Comparison of ENCODE assay signal across 7 cellular contexts in the genomic region with DNA sequence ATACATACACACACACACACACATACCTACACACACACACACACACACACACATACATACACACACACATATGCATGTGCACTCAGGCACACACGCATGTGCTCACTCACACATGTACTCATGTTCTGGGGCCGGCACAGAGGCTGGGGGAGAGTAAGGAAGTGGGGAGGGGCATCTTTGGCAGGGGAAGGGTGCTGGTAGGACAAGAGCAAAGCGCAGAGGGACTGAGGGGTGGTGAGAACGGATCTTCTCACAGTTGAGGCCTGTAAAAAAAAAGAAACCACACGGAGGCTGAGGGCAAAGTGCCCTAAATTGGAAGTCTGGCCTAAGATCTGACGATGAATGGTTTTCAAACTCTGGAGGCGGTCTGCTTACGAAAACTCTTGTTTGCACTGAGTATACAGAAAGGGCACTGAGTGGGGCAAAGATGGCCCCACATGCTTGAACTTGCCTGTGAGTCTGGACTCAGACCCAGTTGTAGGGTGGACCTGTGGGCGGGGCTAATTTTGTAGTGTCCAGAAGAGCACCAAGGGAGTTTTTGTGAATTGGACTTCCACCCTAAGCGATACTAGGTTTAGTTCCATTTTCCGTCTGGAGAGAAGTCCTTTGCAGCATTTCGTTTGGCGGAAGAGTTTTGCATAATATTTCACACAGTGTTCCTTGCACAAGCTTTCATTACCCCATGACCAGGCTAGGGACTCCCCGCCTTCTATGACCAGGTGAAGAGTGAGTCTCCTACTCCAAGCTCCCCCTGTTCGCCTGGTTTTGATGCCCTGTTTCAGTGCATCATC.
DNase-seq lines count a peak whose midpoint lies in the region; ATAC-seq, FAIRE-seq and TF ChIP-seq lines count a peak whose summit lies in the region.

No MANE protein-coding gene starts in this region.

- H3K9me3 ChIP-seq in GM12878 (replicated peaks; ENCODE audit: control insufficient read depth, insufficient read depth, low read length) = no peaks in the 10 kb centered on the region; the same call in 2 of the 3 replicates
- H3K9me3 ChIP-seq in H9 (ENCODE audit: control insufficient read depth, low read depth, low read length) = no peaks in the 10 kb centered on the region

- DNase-seq in GM12878 (ENCODE audit: low read depth, low spot score) (peak; percentile 45), T-cell (no peak), epidermal melanocyte (ENCODE audit: insufficient read length, low spot score) (no peak), H9 (no peak)

- POLR2A ChIA-PET in GM12878 (lab: Charles Lee) (interaction anchor here (1.0 kb wide), 1 partner anchor 80 kb away, joined by 4 read pairs; no protein-coding TSS in a partner anchor), T-cell (lab: Charles Lee) (no interaction called here)

- peak; percentile 62 for ATAC-seq in GM19452 (IDR thresholded peaks at IDR 0.05; ENCODE audit: unreplicated experiment)
- ATAC-seq in HG03095 (IDR thresholded peaks at IDR 0.05; ENCODE audit: unreplicated experiment) = peak; percentile 87
- peak; percentile 81 for ATAC-seq in GM12878
- ATAC-seq in T-cell (replicated peaks in 1 of 4) = no peak

- TF ChIP-seq CTCF in GM12878 (IDR thresholded peaks at IDR 0.05 in 2 of 3, conservative IDR thresholded peaks at IDR 0.05 in 1 of 3; ENCODE audit: control insufficient read depth in 2 of 3, extremely low read depth in 1 of 3, insufficient read depth in 1 of 3, low read depth in 3 of 3, low read length in 3 of 3) (no peak), H9 (conservative IDR thresholded peaks at IDR 0.05) (no peak)

- H3K23ac ChIP-seq in H9 (ENCODE audit: insufficient read length, low read depth, low read length) = no peak overlapping the region

- H4K91ac ChIP-seq in H9 (ENCODE audit: insufficient read length, low read depth, low read length) = no peak overlapping the region

- 27% methylated on average over 15 of the region's 15 CpGs for WGBS in GM12878 (ENCODE audit: insufficient coverage, insufficient replicate concordance, low lambda C conversion rate, missing lambda C conversion rate)
- no CpG with 5 or more reads among the region's 15 CpGs for WGBS in H9 (ENCODE audit: extremely low coverage, insufficient read length, low lambda C conversion rate)

- no peak overlapping the region for H3K14ac ChIP-seq in H9 (ENCODE audit: insufficient read depth, low read length)

- no peaks in the 10 kb centered on the region for H3K9me3 Mint-ChIP-seq in stimulated activated naive CD8-positive, alpha-beta T cell treated with anti-CD3 and anti-CD28 coated beads, Interleukin-15, Interleukin-2, amounts not matched to agents 100 ng/mL and 50 ng/mL, for 24 hours
- no peaks in the 10 kb centered on the region for H3K9me3 Mint-ChIP-seq in T-cell
- H3K9me3 Mint-ChIP-seq in H9 = no peaks in the 10 kb centered on the region; a peak in 2 of 5 replicates

- H2AFZ ChIP-seq in GM12878 (ENCODE audit: control insufficient read depth, low read depth, low read length) (peak overlapping the region; percentile 9), H9 (ENCODE audit: low read length) (no peak overlapping the region)

- no peaks in the 10 kb centered on the region for H3K23me2 ChIP-seq in H9 (ENCODE audit: insufficient read length, low read depth, low read length, poor library complexity, severe bottlenecking)

- RAD21 ChIA-PET in GM12878 (lab: Charles Lee; ENCODE audit: unreplicated experiment) = interaction anchor here (0.7 to 3.3 kb wide), 21 partner anchors 11 to 213 kb away, joined by 3 to 26 read pairs (median 4); partner anchors contain the start of gene LYST

- H3K9ac ChIP-seq in GM12878 (ENCODE audit: control insufficient read depth, insufficient read depth, low read length) = no peak overlapping the region
- no peak overlapping the region for H3K9ac ChIP-seq in H9 (ENCODE audit: extremely low read depth, insufficient read length, low read length)

- peaks cover 46% of the 10 kb centered on the region for H3K4me1 Mint-ChIP-seq in stimulated activated naive CD8-positive, alpha-beta T cell treated with anti-CD3 and anti-CD28 coated beads, Interleukin-15, Interleukin-2, amounts not matched to agents 100 ng/mL and 50 ng/mL, for 24 hours (ENCODE audit: low read depth)
- H3K4me1 Mint-ChIP-seq in T-cell = peaks cover 0 to 12% (median 4%) of the 10 kb centered on the region in 3 donors
- H3K4me1 Mint-ChIP-seq in H9 = 0 out of 4 replicates have a peak, but pooled peaks cover 0 to 3% of the 10 kb centered on the region in 2 experiments

- no peak overlapping the region for H3K4ac ChIP-seq in H9 (ENCODE audit: low read depth, low read length)

- H4K5ac ChIP-seq in H9 (ENCODE audit: insufficient read length, low read depth, low read length) = no peak overlapping the region

- no peak overlapping the region for H3K27ac ChIP-seq in GM12878 (ENCODE audit: control insufficient read depth, insufficient read depth)
- H3K27ac ChIP-seq in H9 (ENCODE audit: insufficient read length, low read depth, low read length) = no peak overlapping the region

- no peaks in the 10 kb centered on the region for H3K27me3 Mint-ChIP-seq in stimulated activated naive CD8-positive, alpha-beta T cell treated with anti-CD3 and anti-CD28 coated beads, Interleukin-15, Interleukin-2, amounts not matched to agents 100 ng/mL and 50 ng/mL, for 24 hours
- H3K27me3 Mint-ChIP-seq in T-cell (no peaks in the 10 kb centered on the region), H9 (ENCODE audit: low read depth) (peaks cover 2% of the 10 kb centered on the region; the same call in 1 of the 2 replicates)

- H3K27ac Mint-ChIP-seq in stimulated activated naive CD8-positive, alpha-beta T cell treated with anti-CD3 and anti-CD28 coated beads, Interleukin-15, Interleukin-2, amounts not matched to agents 100 ng/mL and 50 ng/mL, for 24 hours = peak overlapping the region; percentile 45
- no peak overlapping the region for H3K27ac Mint-ChIP-seq in T-cell
- H3K27ac Mint-ChIP-seq in H9 = no peak overlapping the region; a peak in 1 of 7 replicates

- H3K79me1 ChIP-seq in H9 (ENCODE audit: insufficient read depth, low read depth, low read length, poor library complexity, severe bottlenecking) = no peaks in the 10 kb centered on the region

- no peak overlapping the region for H2BK5ac ChIP-seq in H9 (ENCODE audit: insufficient read length, low read length)

- H3K27me3 ChIP-seq in GM12878 (replicated peaks in 1 of 2; ENCODE audit: control insufficient read depth in 2 of 2, insufficient read depth in 2 of 2, low read length in 1 of 2) = no peaks in the 10 kb centered on the region
- H3K27me3 ChIP-seq in H9 (ENCODE audit: insufficient read depth, low read length) = no peaks in the 10 kb centered on the region

- peaks cover 17% of the 10 kb centered on the region for H3K4me1 ChIP-seq in GM12878 (ENCODE audit: control insufficient read depth, insufficient read depth, low read length)
- H3K4me1 ChIP-seq in H9 (ENCODE audit: insufficient read depth, low read length) = no peaks in the 10 kb centered on the region

- no peak overlapping the region for H3K18ac ChIP-seq in H9 (ENCODE audit: insufficient read length, low read depth, low read length)

- H3K79me2 ChIP-seq in GM12878 (ENCODE audit: control insufficient read depth, insufficient read depth, low read length) (no peaks in the 10 kb centered on the region), H9 (ENCODE audit: insufficient read depth, low read length) (no peaks in the 10 kb centered on the region)

- no peak overlapping the region for H3K4me3 ChIP-seq in GM12878

- BruUV-seq in GM12878 (replicated peaks; lab: Mats Ljungman, UMichigan) = no TSS peak

- H2BK12ac ChIP-seq in H9 (ENCODE audit: insufficient read length, low read depth, low read length) = no peak overlapping the region

- H3K4me3 Mint-ChIP-seq in stimulated activated naive CD8-positive, alpha-beta T cell treated with anti-CD3 and anti-CD28 coated beads, Interleukin-15, Interleukin-2, amounts not matched to agents 100 ng/mL and 50 ng/mL, for 24 hours = no peak overlapping the region
- H3K4me3 Mint-ChIP-seq in T-cell = no peak overlapping the region
- H3K4me3 Mint-ChIP-seq in H9 = no peak overlapping the region

- intact Hi-C loops in GM12878 (cut with micrococcal nuclease; ENCODE audit: unreplicated experiment) = no loop called here

- FAIRE-seq in GM12878 (lab: Jason Lieb, UNC) = no peak

- no peak overlapping the region for H2BK20ac ChIP-seq in H9 (ENCODE audit: low read depth, low read length, poor library complexity, severe bottlenecking)

- no peak for TF ChIP-seq EP300 in GM12878 (IDR thresholded peaks at IDR 0.05; ENCODE audit: borderline replicate concordance in 1 of 2, control insufficient read depth in 1 of 2, low read depth in 2 of 2, low read length in 2 of 2)

- CTCF ChIA-PET in GM12878 (lab: Yijun Ruan, JAX) = interaction anchor here (0.6 to 3.3 kb wide), 24 partner anchors 8 to 379 kb away, joined by 3 to 31 read pairs (median 4); partner anchors contain the start of gene LYST
- CTCF ChIA-PET in T-cell (lab: Charles Lee) = interaction anchor here in 1 of 2 donors (0.6 to 1.0 kb wide), 2 partner anchors 26 to 222 kb away, joined by 3 to 6 read pairs; no protein-coding TSS in a partner anchor

- H4K8ac ChIP-seq in H9 (replicated peaks; ENCODE audit: insufficient read length, low read depth, low read length) = no peak overlapping the region

- no peak overlapping the region for H2BK120ac ChIP-seq in H9 (ENCODE audit: low read depth, low read length, poor library complexity, severe bottlenecking)

- no peaks in the 10 kb centered on the region for H3K36me3 Mint-ChIP-seq in stimulated activated naive CD8-positive, alpha-beta T cell treated with anti-CD3 and anti-CD28 coated beads, Interleukin-15, Interleukin-2, amounts not matched to agents 100 ng/mL and 50 ng/mL, for 24 hours (ENCODE audit: low read depth)
- H3K36me3 Mint-ChIP-seq in T-cell (no peaks in the 10 kb centered on the region), H9 (ENCODE audit: insufficient read depth in 1 of 3, low read depth in 3 of 3) (no peaks in the 10 kb centered on the region)

- H3K4me2 ChIP-seq in GM12878 (ENCODE audit: control insufficient read depth, insufficient read depth) (peak overlapping the region; percentile 28; the same call in 1 of the 2 replicates), H9 (ENCODE audit: insufficient read depth, insufficient read length, low read length) (no peak overlapping the region)

- no peak overlapping the region for H2BK15ac ChIP-seq in H9 (ENCODE audit: low read depth, low read length)

- no peak overlapping the region for H2AK5ac ChIP-seq in H9 (ENCODE audit: insufficient read length, low read length)

- TF ChIP-seq POLR2A in GM12878 (IDR thresholded peaks at IDR 0.05; ENCODE audit: low read depth, low read length) = no peak

- no peaks in the 10 kb centered on the region for H3K36me3 ChIP-seq in GM12878 (ENCODE audit: control insufficient read depth in 2 of 2, insufficient read depth in 2 of 2, low read length in 1 of 2)

- in situ Hi-C loops in GM12878 (cut with MboI) = no loop called here

- SMC1A ChIA-PET in GM12878 (lab: Charles Lee; ENCODE audit: uncharacterized antibody, unreplicated experiment) = interaction anchor here (0.6 to 2.8 kb wide), 23 partner anchors 14 to 162 kb away, joined by 3 to 31 read pairs (median 5); partner anchors contain the start of gene LYST

- H3T11ph ChIP-seq in H9 (ENCODE audit: low read length) = no peak overlapping the region

- H4K20me1 ChIP-seq in GM12878 (ENCODE audit: control insufficient read depth, insufficient read depth) (no peaks in the 10 kb centered on the region), H9 (ENCODE audit: control insufficient read depth, insufficient read depth, insufficient read length) (no peaks in the 10 kb centered on the region)

- TF ChIP-seq RAD21 in GM12878 (IDR thresholded peaks at IDR 0.05; ENCODE audit: insufficient read depth, low read depth, low read length) = no peak

- no peak overlapping the region for H3K56ac ChIP-seq in H9 (ENCODE audit: insufficient read length, low read depth, low read length)

Comparison
In these comparisons a context has a peak if more than half of its experiments do, and no peak if none do; other contexts are left out.
1. ATAC-seq: peak in GM19452 (single experiment), HG03095 (single experiment) and GM12878 (single experiment); none in T-cell (0 of 4).